Comparison of ENCODE assay signal across 18 cellular contexts in genomic region chr11:125943661-125944349, GRCh38. TPM values are rescaled to one million over a fixed set of nuclear protein-coding genes. Genes with fewer than 3 reads are reported as not detected.
DNase-seq lines count a peak whose midpoint lies in the region; ATAC-seq, FAIRE-seq and TF ChIP-seq lines count a peak whose summit lies in the region.
"Had no signal": no experiment of that assay in that cellular context is flagged by ENCODE, and none has a peak within 500 bp of the region (broad histone marks: within the 10 kb centered on the region; RNA-seq: fewer than 3 reads in every experiment).

No MANE protein-coding gene starts in this region.

- H3K9me3 Mint-ChIP-seq in nephron (no peaks in the 10 kb centered on the region), osteocyte (ENCODE audit: unreplicated experiment) (no peaks in the 10 kb centered on the region)
- H3K9me3 Mint-ChIP-seq: CD8-positive, alpha-beta memory T cell had no signal

- H3K4me3 ChIP-seq in right atrium auricular region (no peak overlapping the region), vagina (no peak overlapping the region)
- H3K4me3 ChIP-seq: BLaER1, GM23248 had no signal

- H3K36me3 Mint-ChIP-seq in nephron (ENCODE audit: low read depth) (no peaks in the 10 kb centered on the region), osteocyte (ENCODE audit: unreplicated experiment) (no peaks in the 10 kb centered on the region)
- H3K36me3 Mint-ChIP-seq: CD8-positive, alpha-beta memory T cell had no signal

- peaks cover 4% of the 10 kb centered on the region for H3K27me3 Mint-ChIP-seq in nephron (ENCODE audit: low read depth)
- peaks cover 19% of the 10 kb centered on the region for H3K27me3 Mint-ChIP-seq in osteocyte (ENCODE audit: unreplicated experiment)

- H3K4me1 ChIP-seq in right atrium auricular region (peaks cover 0 to 13% of the 10 kb centered on the region in 2 donors), vagina (peaks cover 8% of the 10 kb centered on the region)
- H3K4me1 ChIP-seq: Caco-2 had no signal

- TF ChIP-seq POLR2A in vagina (IDR thresholded peaks at IDR 0.05): no peak

- H3K27me3 ChIP-seq in right atrium auricular region: no peaks in the 10 kb centered on the region
- no peaks in the 10 kb centered on the region for H3K27me3 ChIP-seq in vagina
- H3K27me3 ChIP-seq: BLaER1 had no signal

- DNase-seq in right atrium auricular region (ENCODE audit: low spot score) (peak; percentile 18), left ventricle myocardium superior (no peak), osteocyte (ENCODE audit: extremely low spot score, unreplicated experiment) (peak; percentile 70), vagina (ENCODE audit: extremely low spot score in 2 of 2) (peak; percentile 69 to 79), NCI-H146 (lab: John Stamatoyannopoulos, UW) (no peak), hippocampal formation (lab: John Stamatoyannopoulos, UW) (no peak), D721Med (ENCODE audit: insufficient read length, low spot score) (no peak)
- DNase-seq: 8988T; AML-193; Caco-2; CD8-positive, alpha-beta memory T cell; DMS53; GF-D8; GM23248 had no signal

- H3K36me3 ChIP-seq in right atrium auricular region (no peaks in the 10 kb centered on the region), vagina (no peaks in the 10 kb centered on the region)
- H3K36me3 ChIP-seq: BLaER1 had no signal

- H3K9me3 ChIP-seq in right atrium auricular region (no peaks in the 10 kb centered on the region), vagina (no peaks in the 10 kb centered on the region)
- H3K9me3 ChIP-seq: BLaER1, Caco-2 had no signal

- H3K4me3 Mint-ChIP-seq in nephron (no peak overlapping the region), osteocyte (ENCODE audit: unreplicated experiment) (no peak overlapping the region)
- H3K4me3 Mint-ChIP-seq: CD8-positive, alpha-beta memory T cell had no signal

- H3K27ac ChIP-seq in right atrium auricular region (no peak overlapping the region), vagina (no peak overlapping the region)
- H3K27ac ChIP-seq: BLaER1, GM23248 had no signal

- peaks cover 42% of the 10 kb centered on the region for H3K4me1 Mint-ChIP-seq in nephron
- peaks cover 4% of the 10 kb centered on the region for H3K4me1 Mint-ChIP-seq in osteocyte (ENCODE audit: unreplicated experiment)

- no peak for ATAC-seq in left ventricle myocardium superior

- TF ChIP-seq CTCF in right atrium auricular region (IDR thresholded peaks at IDR 0.05): no peak
- no peak for TF ChIP-seq CTCF in nephron (IDR thresholded peaks at IDR 0.05; ENCODE audit: unreplicated experiment in 3 of 3)
- TF ChIP-seq CTCF in osteocyte (IDR thresholded peaks at IDR 0.05): no peak
- no peak for TF ChIP-seq CTCF in vagina (IDR thresholded peaks at IDR 0.05)
- TF ChIP-seq CTCF in D721Med (IDR thresholded peaks at IDR 0.05; ENCODE audit: insufficient read depth, missing control alignments): no peak

- intact Hi-C loops in left ventricle myocardium superior (cut with micrococcal nuclease): loop anchor here (5.0 kb wide), 1 partner anchor 248 kb away; no protein-coding TSS in a partner anchor
- intact Hi-C loops in vagina (cut with DNase I): no loop called here

- no peak for FAIRE-seq in D721Med (lab: Jason Lieb, UNC)

- H3K27ac Mint-ChIP-seq in nephron (peak overlapping the region; percentile 24 to 72 (median 49)), osteocyte (ENCODE audit: unreplicated experiment) (no peak overlapping the region)

RNA-seq across cellular contexts. Expression of gene VSIG10L2, which starts 2.0 kb away (rescaled TPM):
- total RNA-seq in right atrium auricular region: not detected
- total RNA-seq in left ventricle myocardium superior: not detected
- total RNA-seq in osteocyte: not detected in 2 replicates
- 28.2 TPM for total RNA-seq in vagina
- total RNA-seq: Caco-2; CD8-positive, alpha-beta memory T cell; GM23248; H7 had no signal

RNA-seq across cellular contexts. Expression of gene DDX25, which starts 39.5 kb away (rescaled TPM):
- not detected for total RNA-seq in right atrium auricular region
- total RNA-seq in left ventricle myocardium superior: not detected
- not detected in 2 replicates for total RNA-seq in osteocyte
- total RNA-seq in vagina: not detected
- total RNA-seq: Caco-2, GM23248, HT-29 had no signal

RNA-seq across cellular contexts. Expression of gene PUS3, which starts 40.8 kb away (rescaled TPM):
- total RNA-seq in right atrium auricular region (1 to 10 TPM; 3.1 to 8.7 TPM), left ventricle myocardium superior (7.1 TPM), osteocyte (10.5 and 14.6 TPM in 2 replicates), vagina (8.1 TPM)

RNA-seq across cellular contexts. Expression of gene HYLS1, which starts 56.3 kb away (rescaled TPM):
- 1 to 10 TPM; 3.5 to 3.7 TPM for total RNA-seq in right atrium auricular region
- total RNA-seq in left ventricle myocardium superior: 5.2 TPM
- total RNA-seq in osteocyte: 4.5 and 5.1 TPM in 2 replicates
- total RNA-seq in vagina: 3.7 TPM

Comparison
In these comparisons a context has a peak if more than half of its experiments do, and no peak if none do; other contexts are left out.
1. DNase-seq: peak in right atrium auricular region (single experiment), osteocyte (single experiment) and vagina (2 of 2); none in left ventricle myocardium superior (single experiment), NCI-H146 (single experiment), hippocampal formation (0 of 2) and D721Med (single experiment).
2. RNA of gene VSIG10L2, which starts 2.0 kb away (total RNA-seq): 28.2 TPM in vagina (single experiment); not detected in right atrium auricular region, not detected in left ventricle myocardium superior (single experiment) and not detected in osteocyte; every median in the first group is over 10 times any median in the second.